Comparison of ENCODE assay signal across 9 cellular contexts in genomic region chr19:15433519-15434069, GRCh38. TPM values are rescaled to one million over a fixed set of nuclear protein-coding genes. Genes with fewer than 3 reads are reported as not detected.
DNase-seq lines count a peak whose midpoint lies in the region; ATAC-seq and TF ChIP-seq lines count a peak whose summit lies in the region.
"Had no signal": no experiment of that assay in that cellular context is flagged by ENCODE, and none has a peak within 500 bp of the region (broad histone marks: within the 10 kb centered on the region; RNA-seq: fewer than 3 reads in every experiment).

No MANE protein-coding gene starts in this region.

- H4K5ac ChIP-seq in IMR-90 (ENCODE audit: low read depth, low read length) = peak overlapping the region; percentile 56

- peak overlapping the region; percentile 37; the same call in 1 of the 2 replicates for H2AK5ac ChIP-seq in IMR-90 (ENCODE audit: low read depth, low read length)

- H3K4me1 ChIP-seq in IMR-90 (ENCODE audit: control insufficient read depth, insufficient read depth, low read length) = peaks cover 32% of the 10 kb centered on the region

- peak overlapping the region; percentile 59 for H3K4ac ChIP-seq in IMR-90 (ENCODE audit: low read depth, low read length)

- no peak overlapping the region for H2BK20ac ChIP-seq in IMR-90 (ENCODE audit: low read depth, low read length)

- H2AFZ ChIP-seq in IMR-90 (replicated peaks; ENCODE audit: low read length, poor library complexity) = peak overlapping the region; percentile 97

- no peaks in the 10 kb centered on the region for H3K9me3 Mint-ChIP-seq in naive B cell

- ATAC-seq in IMR-90 (ENCODE audit: low read depth) (no peak), naive B cell (ENCODE audit: low read depth in 2 of 2) (no peak), HG03439 (IDR thresholded peaks at IDR 0.05; ENCODE audit: unreplicated experiment) (no peak), HG03520 (IDR thresholded peaks at IDR 0.05; ENCODE audit: unreplicated experiment) (no peak)

- H3K9ac ChIP-seq in IMR-90 (ENCODE audit: low read depth, low read length) = no peak overlapping the region

- H3K36me3 Mint-ChIP-seq in naive B cell = no peaks in the 10 kb centered on the region

- peak overlapping the region; percentile 93 to 99 (median 98) for H3K4me3 Mint-ChIP-seq in naive B cell

- dilution Hi-C loops in IMR-90 (cut with HindIII; ENCODE audit: low sequenced_read_pairs, unreplicated experiment) = no loop called here

- H3K79me1 ChIP-seq in IMR-90 (ENCODE audit: low read depth in 1 of 2, low read length in 2 of 2) = peaks cover 7 to 32% of the 10 kb centered on the region in 2 experiments; a peak in 3 of 4 replicates

- H3K27ac Mint-ChIP-seq in naive B cell = peak overlapping the region; percentile 29 to 97 (median 90)

- H4K8ac ChIP-seq in IMR-90 (ENCODE audit: low read depth in 2 of 2, low read length in 2 of 2) = peak overlapping the region; percentile 87 to 90; a peak in 3 of 4 replicates

- no peaks in the 10 kb centered on the region for H3K27me3 ChIP-seq in IMR-90 (ENCODE audit: control insufficient read depth, insufficient read depth, low read length)

- peak overlapping the region; percentile 16 for H2BK120ac ChIP-seq in IMR-90 (ENCODE audit: low read depth, low read length)

- no peak for TF ChIP-seq CTCF in AG04449 (IDR thresholded peaks at IDR 0.05; ENCODE audit: insufficient read depth, low read length, missing control alignments)
- TF ChIP-seq CTCF in IMR-90 (conservative IDR thresholded peaks at IDR 0.05; ENCODE audit: low read depth, low read length) = no peak
- no peak for TF ChIP-seq CTCF in cardiac fibroblast (IDR thresholded peaks at IDR 0.05; ENCODE audit: low read depth, low read length)

- H3K4me3 ChIP-seq in AG04449 (ENCODE audit: low read depth, low read length) = peak overlapping the region; percentile 64
- peak overlapping the region; percentile 1 for H3K4me3 ChIP-seq in IMR-90 (ENCODE audit: insufficient read depth, low read depth, low read length)
- peak overlapping the region; percentile 70 to 89 for H3K4me3 ChIP-seq in cardiac fibroblast (replicated peaks in 1 of 2; ENCODE audit: low read depth in 2 of 2, low read length in 2 of 2)

- no peak overlapping the region for H2BK15ac ChIP-seq in IMR-90 (ENCODE audit: low read depth, low read length)

- peak overlapping the region; percentile 67 for H3K4me2 ChIP-seq in IMR-90 (ENCODE audit: low read depth, low read length)

- H2BK5ac ChIP-seq in IMR-90 (ENCODE audit: low read depth, low read length, poor library complexity, severe bottlenecking) = peak overlapping the region; percentile 14

- H4K91ac ChIP-seq in IMR-90 (ENCODE audit: insufficient read depth, low read depth, low read length) = peak overlapping the region; percentile 46; the same call in 1 of the 2 replicates

- intact Hi-C loops in IMR-90 (cut with micrococcal nuclease) = loop anchor here (5.0 kb wide), 1 partner anchor 124 kb away; no protein-coding TSS in a partner anchor

- H3K23ac ChIP-seq in IMR-90 (ENCODE audit: low read depth, low read length) = peak overlapping the region; percentile 21; the same call in 1 of the 2 replicates

- peak overlapping the region; percentile 5; the same call in 1 of the 2 replicates for H3K27ac ChIP-seq in IMR-90 (ENCODE audit: insufficient read depth, low read length)

- in situ Hi-C loops in IMR-90 (cut with MboI; ENCODE audit: low sequenced_read_pairs) = loop anchor here (25.0 kb wide), 1 partner anchor 871 kb away; the partner anchor contains the start of gene NDUFB7

- peaks cover 22 to 32% (median 29%) of the 10 kb centered on the region in 3 donors for H3K4me1 Mint-ChIP-seq in naive B cell

- TF ChIP-seq RAD21 in IMR-90 (IDR thresholded peaks at IDR 0.05; ENCODE audit: low read length) = no peak

- H3K9me1 ChIP-seq in IMR-90 (ENCODE audit: insufficient read depth, low read length) = peaks cover 12% of the 10 kb centered on the region; the same call in 1 of the 2 replicates

- H3K27me3 Mint-ChIP-seq in naive B cell = no peaks in the 10 kb centered on the region

- POLR2A ChIA-PET in AG04449 (lab: Yijun Ruan, JAX) (interaction anchor here (0.6 to 4.4 kb wide), 4 partner anchors 15 to 54 kb away, joined by 3 to 44 read pairs (median 4); partner anchors contain the start of genes AKAP8 and AKAP8L), IMR-90 (lab: Charles Lee; ENCODE audit: unreplicated experiment) (interaction anchor here (0.5 to 1.4 kb wide), 2 partner anchors 15 to 125 kb away, joined by 3 to 4 read pairs; partner anchors contain the start of gene AKAP8L)

- no CpG with 5 or more reads among the region's 8 CpGs for WGBS in IMR-90 (ENCODE audit: extremely low coverage in 2 of 2, insufficient read length in 1 of 2), 2 experiments

- no peaks in the 10 kb centered on the region for H3K9me3 ChIP-seq in IMR-90 (ENCODE audit: control insufficient read depth, insufficient read depth, low read length)

- H3K14ac ChIP-seq in IMR-90 (replicated peaks; ENCODE audit: low read depth, low read length) = peak overlapping the region; percentile 47

- CTCF ChIA-PET in AG04449 (lab: Yijun Ruan, JAX) = interaction anchor here (0.6 to 6.3 kb wide), 5 partner anchors 13 to 342 kb away, joined by 3 to 39 read pairs (median 4); partner anchors contain the start of gene AKAP8L
- CTCF ChIA-PET in IMR-90 (lab: Yijun Ruan, JAX) = interaction anchor here (1.3 kb wide), 1 partner anchor 307 kb away, joined by 4 read pairs; no protein-coding TSS in a partner anchor

- H2AK9ac ChIP-seq in IMR-90 (replicated peaks; ENCODE audit: low read depth, low read length, poor library complexity) = peak overlapping the region; percentile 97

- no peak for TF ChIP-seq POLR2A in IMR-90 (IDR thresholded peaks at IDR 0.05; ENCODE audit: low read depth, low read length)

- no peak overlapping the region for H3K56ac ChIP-seq in IMR-90 (ENCODE audit: extremely low read depth, insufficient read depth, low read length)

- H3K36me3 ChIP-seq in IMR-90 (ENCODE audit: control insufficient read depth, insufficient read depth, low read length) = peaks cover 8% of the 10 kb centered on the region; the same call in 1 of the 2 replicates

- H3K18ac ChIP-seq in IMR-90 (ENCODE audit: low read depth, low read length) = no peak overlapping the region

- DNase-seq in AG04449 (ENCODE audit: low read depth, low spot score) (no peak), IMR-90 (no peak), cardiac fibroblast (ENCODE audit: low read depth in 2 of 2) (no peak), naive B cell (no peak), AG20443 (ENCODE audit: low spot score) (no peak)
- DNase-seq in activated effector memory CD4-positive, alpha-beta T cell treated with anti-CD3 and anti-CD28 coated beads, Interleukin-2, amount 50 U/mL, for 16 hours = no peak

- no TSS peak for BruUV-seq in IMR-90 (replicated peaks; lab: Mats Ljungman, UMichigan)

- peaks cover 32% of the 10 kb centered on the region; the same call in 1 of the 2 replicates for H4K20me1 ChIP-seq in IMR-90 (ENCODE audit: insufficient read depth, low read length)

TF ChIP-seq in IMR-90, 13 proteins besides CTCF, POLR2A, EP300 and RAD21:
- no peak for TF ChIP-seq ELK1 (IDR thresholded peaks at IDR 0.05; ENCODE audit: borderline replicate concordance, low read depth, low read length)

RNA-seq across cellular contexts. Expression of gene AKAP8L, which starts 14.8 kb away (rescaled TPM):
- total RNA-seq in IMR-90 (2012; rRNA removed) = 40.8 and 44.6 TPM in 2 replicates
- polyA plus RNA-seq in IMR-90 (2012; rRNA removed) = 41.0 and 43.1 TPM in 2 replicates
- 18.5 and 19.3 TPM in 2 replicates for polyA plus RNA-seq in IMR-90 (2012; cell fraction: cytosol; rRNA removed)
- 207 and 357 TPM in 2 replicates for polyA plus RNA-seq in IMR-90 (2012; cell fraction: nucleus; rRNA removed; ENCODE audit: low replicate concordance)
- polyA plus RNA-seq in naive B cell (ENCODE audit: low read depth in 6 of 6) = 100 to 1,000 TPM in 1 of 6 donors, 10 to 100 TPM in 5; 37.8 to 103 (median 53.6) TPM

RNA-seq across cellular contexts. Expression of gene WIZ, which starts 16.2 kb away (rescaled TPM):
- 0.90 and 1.1 TPM in 2 replicates for total RNA-seq in IMR-90 (2012; rRNA removed)
- polyA plus RNA-seq in IMR-90 (2012; rRNA removed) (27.1 and 31.6 TPM in 2 replicates), naive B cell (ENCODE audit: low read depth in 6 of 6) (1 to 10 TPM in 1 of 6 donors, under 1 TPM in 5; 0.15 to 1.4 (median 0.66) TPM)
- 13.7 and 31.4 TPM in 2 replicates for polyA plus RNA-seq in IMR-90 (2012; cell fraction: cytosol; rRNA removed)
- 38.0 and 74.0 TPM in 2 replicates for polyA plus RNA-seq in IMR-90 (2012; cell fraction: nucleus; rRNA removed; ENCODE audit: low replicate concordance)

RNA-seq across cellular contexts. Expression of gene RASAL3, which starts 30.8 kb away (rescaled TPM):
- total RNA-seq in IMR-90 (2012; rRNA removed) = not detected in 2 replicates
- polyA plus RNA-seq in IMR-90 (2012; rRNA removed) (0.07 TPM in 1 of 2 replicates, not detected in the other), naive B cell (ENCODE audit: low read depth in 6 of 6) (10 to 100 TPM; 21.8 to 49.9 (median 32.0) TPM)
- polyA plus RNA-seq in IMR-90 (2012; cell fraction: cytosol; rRNA removed) = 0.04 and 0.05 TPM in 2 replicates
- polyA plus RNA-seq in IMR-90 (2012; cell fraction: nucleus; rRNA removed; ENCODE audit: low replicate concordance) = 0.05 and 0.07 TPM in 2 replicates
- total RNA-seq: HT1080 had no signal

RNA-seq across cellular contexts. Expression of gene PGLYRP2, which starts 45.7 kb away (rescaled TPM):
- not detected in 2 replicates for total RNA-seq in IMR-90 (2012; rRNA removed)
- polyA plus RNA-seq in IMR-90 (2012; rRNA removed) (not detected in 2 replicates), naive B cell (ENCODE audit: low read depth in 6 of 6) (not detected)
- not detected in 2 replicates for polyA plus RNA-seq in IMR-90 (2012; cell fraction: cytosol; rRNA removed)
- polyA plus RNA-seq in IMR-90 (2012; cell fraction: nucleus; rRNA removed; ENCODE audit: low replicate concordance) = not detected in 2 replicates
- total RNA-seq: HT1080 had no signal

RNA-seq across cellular contexts. Expression of gene AKAP8, which starts 54.0 kb away (rescaled TPM):
- 12.2 and 16.9 TPM in 2 replicates for total RNA-seq in IMR-90 (2012; rRNA removed)
- 13.4 and 14.8 TPM in 2 replicates for polyA plus RNA-seq in IMR-90 (2012; rRNA removed)
- polyA plus RNA-seq in IMR-90 (2012; cell fraction: cytosol; rRNA removed) = 7.5 and 7.6 TPM in 2 replicates
- polyA plus RNA-seq in IMR-90 (2012; cell fraction: nucleus; rRNA removed; ENCODE audit: low replicate concordance) = 49.7 and 58.6 TPM in 2 replicates
- 10 to 100 TPM; 14.7 to 27.7 (median 17.9) TPM for polyA plus RNA-seq in naive B cell (ENCODE audit: low read depth in 6 of 6)

Comparison
In these comparisons a context has a peak if more than half of its experiments do, and no peak if none do; other contexts are left out.
1. H3K4me3 ChIP-seq: peak in every context shown above with its lines; median percentile 80 in cardiac fibroblast; 64 in AG04449; 1 in IMR-90.
2. RNA of gene WIZ, which starts 16.2 kb away (polyA plus RNA-seq): 13.7 to 74.0 TPM in IMR-90; 0.15 to 1.4 TPM in naive B cell; every median in the first group is over 4 times any median in the second.
3. RNA of gene RASAL3, which starts 30.8 kb away (polyA plus RNA-seq): 21.8 to 49.9 TPM in naive B cell; 0.04 to 0.07 TPM in IMR-90; every median in the first group is over 10 times any median in the second.